ENCODE assay signal across 26 cellular contexts in genomic region chr12:21699851-21700250, GRCh38.
"Had no signal": no experiment of that assay in that cellular context is flagged by ENCODE, and none has a peak within 500 bp of the region (broad histone marks: within the 10 kb centered on the region; RNA-seq: fewer than 3 reads in every experiment).

No MANE protein-coding gene starts in this region.

- H3K4me3 ChIP-seq: colonic mucosa, coronary artery, dorsolateral prefrontal cortex, esophagus muscularis mucosa, esophagus squamous epithelium, gastrocnemius medialis, gastroesophageal sphincter, heart left ventricle, heart right ventricle, hepatocyte had no signal

- H3K4me3 Mint-ChIP-seq: dendritic cell treated with granulocyte-macrophage colony-stimulating factor and Interleukin-4, amounts not matched to agents 40 ng/mL and 50 ng/mL, for 4 days; effector memory CD8-positive, alpha-beta T cell; endodermal cell had no signal

- H3K27me3 Mint-ChIP-seq: dendritic cell treated with granulocyte-macrophage colony-stimulating factor and Interleukin-4, amounts not matched to agents 40 ng/mL and 50 ng/mL, for 4 days; effector memory CD8-positive, alpha-beta T cell had no signal

- H3K4me1 Mint-ChIP-seq: endodermal cell had no signal

- DNase-seq: colonic mucosa; cortex of kidney; dermis blood vessel endothelial cell; dorsolateral prefrontal cortex; effector CD4-positive, alpha-beta T cell; effector CD8-positive, alpha-beta T cell; effector memory CD4-positive, alpha-beta T cell; effector memory CD8-positive, alpha-beta T cell; endodermal cell; erythroblast; esophagus squamous epithelium; foreskin fibroblast; foreskin keratinocyte; foreskin melanocyte; gastrocnemius medialis; glutamatergic neuron; head of caudate nucleus; heart left ventricle; heart right ventricle; hippocampal formation had no signal

- ATAC-seq: effector memory CD8-positive, alpha-beta T cell; esophagus mucosa; foreskin keratinocyte; gastrocnemius medialis; gastroesophageal sphincter; heart left ventricle; heart right ventricle had no signal

- H3K27ac Mint-ChIP-seq: dendritic cell treated with granulocyte-macrophage colony-stimulating factor and Interleukin-4, amounts not matched to agents 40 ng/mL and 50 ng/mL, for 4 days; effector memory CD8-positive, alpha-beta T cell; endodermal cell had no signal

- H3K9me3 Mint-ChIP-seq: dendritic cell treated with granulocyte-macrophage colony-stimulating factor and Interleukin-4, amounts not matched to agents 40 ng/mL and 50 ng/mL, for 4 days; effector memory CD8-positive, alpha-beta T cell; endodermal cell had no signal
